26 cellular contexts compared by ENCODE assay signal in genomic region chr21:15620892-15621291, GRCh38.
"Had no signal": no experiment of that assay in that cellular context is flagged by ENCODE, and none has a peak within 500 bp of the region (broad histone marks: within the 10 kb centered on the region; RNA-seq: fewer than 3 reads in every experiment).

No MANE protein-coding gene starts in this region.

- H3K27me3 ChIP-seq: neutrophil, sigmoid colon, spleen, stomach, thyroid gland, tibial nerve, upper lobe of right lung, uterus had no signal

- H3K79me2 ChIP-seq: parathyroid adenoma had no signal

- H3K4me1 ChIP-seq: parathyroid adenoma, psoas muscle, spleen, stomach, thyroid gland, upper lobe of right lung had no signal

- H3K9ac ChIP-seq: parathyroid adenoma had no signal

- H2AFZ ChIP-seq: parathyroid adenoma had no signal

- H3K27ac ChIP-seq: neutrophil, parathyroid adenoma, psoas muscle, sigmoid colon, spleen, stomach, thoracic aorta, thyroid gland, upper lobe of right lung, uterus had no signal

- ATAC-seq: naive thymus-derived CD8-positive, alpha-beta T cell; natural killer cell treated with Interleukin-12 subunit alpha and Interleukin-12 subunit beta and Interleukin-15 and Interleukin-18, amount 100 ng/mL, for 72 hours; psoas muscle; right cardiac atrium; stimulated activated naive B cell treated with anti-CD40 and anti-IgM and Interleukin-4, amounts not matched to agents 10 μg/mL and 1 μg/mL and 100 μg/mL, for 72 hours; upper lobe of right lung had no signal

- H3K4me2 ChIP-seq: smooth muscle cell had no signal

- H3K4me3 ChIP-seq: psoas muscle, sigmoid colon, smooth muscle cell, spleen, stomach, thoracic aorta, thyroid gland, tibial nerve, upper lobe of right lung, uterus had no signal

- H3K36me3 ChIP-seq: neutrophil, sigmoid colon, spleen, stomach, thoracic aorta, thyroid gland, tibial nerve, upper lobe of right lung, uterus had no signal

- DNase-seq: naive B cell; naive thymus-derived CD8-positive, alpha-beta T cell; nephron progenitor cell; nucleus accumbens; posterior cingulate gyrus; psoas muscle; right cardiac atrium; sigmoid colon; spleen; stimulated activated CD4-positive, alpha-beta T cell treated with anti-CD3 and anti-CD28 coated beads, Interleukin-12 subunit alpha, Interleukin-12 subunit beta, amount 100 ng/mL, for 4 hours; stimulated activated CD4-positive, alpha-beta T cell treated with anti-CD3 and anti-CD28 coated beads, Interleukin-1b, Interleukin-23, amount 100 ng/mL, for 48 hours; stimulated activated CD4-positive, alpha-beta T cell treated with anti-CD3 and anti-CD28 coated beads, Interleukin-4, amount 100 ng/mL, for 1 hour; stimulated activated CD4-positive, alpha-beta T cell treated with anti-CD3 and anti-CD28 coated beads, Interleukin-4, amount 100 ng/mL, for 4 hours; stimulated activated CD8-positive, alpha-beta memory T cell treated with anti-CD3 and anti-CD28 coated beads, Interleukin-4, amount 100 ng/mL, for 48 hours; stimulated activated naive B cell treated with anti-CD40 and anti-IgM and Interleukin-4, amounts not matched to agents 10 μg/mL and 1 μg/mL and 100 μg/mL, for 72 hours; stimulated activated naive CD4-positive, alpha-beta T cell treated with Interleukin-2 at 50 U/mL for 16 hours; stomach; thyroid gland; upper lobe of right lung; uterus had no signal

- H3K9me3 ChIP-seq: neutrophil, psoas muscle, sigmoid colon, spleen, stomach, thoracic aorta, thyroid gland, tibial nerve, upper lobe of right lung, uterus had no signal
